15 cellular contexts compared by ENCODE assay signal in genomic region chr6:161434331-161434730, GRCh38.
DNase-seq lines count a peak whose midpoint lies in the region; ATAC-seq and TF ChIP-seq lines count a peak whose summit lies in the region.
"Had no signal": no experiment of that assay in that cellular context is flagged by ENCODE, and none has a peak within 500 bp of the region (broad histone marks: within the 10 kb centered on the region; RNA-seq: fewer than 3 reads in every experiment).

No MANE protein-coding gene starts in this region.

- H3K4me3 ChIP-seq in esophagus muscularis mucosa (peak overlapping the region; percentile 9 to 34 (median 28)), muscle layer of colon (ENCODE audit: low read depth in 1 of 2, low read length in 2 of 2) (peak overlapping the region in 1 of 2 donors; percentile 15), suprapubic skin (peak overlapping the region; percentile 9), prostate gland (no peak overlapping the region), PC-9 (no peak overlapping the region)
- H3K4me3 ChIP-seq: colonic mucosa had no signal

- H2AFZ ChIP-seq in PC-9 = no peak overlapping the region; the same call in 1 of the 2 replicates

- peak; percentile 49 for DNase-seq in RPMI7951 (ENCODE audit: low read depth)
- DNase-seq in esophagus muscularis mucosa (ENCODE audit: extremely low spot score) = no peak
- no peak for DNase-seq in suprapubic skin (ENCODE audit: low spot score in 2 of 2)
- DNase-seq in prostate gland (ENCODE audit: low spot score) = no peak
- DNase-seq in stimulated activated naive CD4-positive, alpha-beta T cell treated with Interleukin-2 at 50 U/mL for 16 hours (lab: John Stamatoyannopoulos, UW) = no peak
- DNase-seq in PC-9 = no peak
- DNase-seq: colonic mucosa; DMS 273 treated with DMSO at 0.1 percent for 48 hours; NCI-H146; stimulated activated CD4-positive, alpha-beta T cell treated with anti-CD3 and anti-CD28 coated beads, Interleukin-2, amount 100 ng/mL, for 24 hours; stimulated activated naive CD8-positive, alpha-beta T cell treated with anti-CD3 and anti-CD28 coated beads, Interleukin-15, Interleukin-2, amounts not matched to agents 100 U/mL and 50 U/mL, for 24 hours; WERI-Rb-1 had no signal

- no peak for TF ChIP-seq CTCF in esophagus muscularis mucosa (IDR thresholded peaks at IDR 0.05)
- TF ChIP-seq CTCF in suprapubic skin (IDR thresholded peaks at IDR 0.05) = no peak
- TF ChIP-seq CTCF in prostate gland (IDR thresholded peaks at IDR 0.05) = no peak
- no peak for TF ChIP-seq CTCF in PC-9 (conservative IDR thresholded peaks at IDR 0.05)

- no TSS peak for BruUV-seq in PC-9 (replicated peaks; lab: Mats Ljungman, UMichigan)

- no peaks in the 10 kb centered on the region for H3K79me2 ChIP-seq in PC-9 (ENCODE audit: low read depth)

- H3F3A ChIP-seq in PC-9 (ENCODE audit: insufficient read depth, low read depth) = no peaks in the 10 kb centered on the region

- no peaks in the 10 kb centered on the region for H3K27me3 ChIP-seq in esophagus muscularis mucosa
- H3K27me3 ChIP-seq in muscle layer of colon (ENCODE audit: control insufficient read depth in 1 of 2, insufficient read depth in 2 of 2, low read length in 2 of 2) = no peaks in the 10 kb centered on the region
- H3K27me3 ChIP-seq in suprapubic skin = no peaks in the 10 kb centered on the region
- H3K27me3 ChIP-seq in prostate gland (replicated peaks; ENCODE audit: insufficient read depth) = no peaks in the 10 kb centered on the region
- peaks cover 31% of the 10 kb centered on the region for H3K27me3 ChIP-seq in PC-9 (ENCODE audit: insufficient read depth, low read depth)
- H3K27me3 ChIP-seq: colonic mucosa had no signal

- CTCF ChIA-PET in PC-9 (lab: Charles Lee) = no interaction called here

- H3K9me2 ChIP-seq in PC-9 (ENCODE audit: insufficient read depth) = no peaks in the 10 kb centered on the region

- TF ChIP-seq EP300 in esophagus muscularis mucosa (IDR thresholded peaks at IDR 0.05) (no peak), suprapubic skin (IDR thresholded peaks at IDR 0.05) (no peak)

- no peak overlapping the region for H3K4me2 ChIP-seq in PC-9

- H3K9me3 ChIP-seq in esophagus muscularis mucosa (no peaks in the 10 kb centered on the region), muscle layer of colon (ENCODE audit: low read length) (no peaks in the 10 kb centered on the region), suprapubic skin (no peaks in the 10 kb centered on the region), prostate gland (no peaks in the 10 kb centered on the region), PC-9 (ENCODE audit: insufficient read depth, low read depth) (no peaks in the 10 kb centered on the region)
- H3K9me3 ChIP-seq: colonic mucosa had no signal

- H3K4me1 ChIP-seq in esophagus muscularis mucosa = peaks cover 20 to 46% (median 40%) of the 10 kb centered on the region in 4 donors
- H3K4me1 ChIP-seq in muscle layer of colon (ENCODE audit: insufficient read depth, low read length) = peaks cover 8% of the 10 kb centered on the region
- H3K4me1 ChIP-seq in suprapubic skin = peaks cover 23% of the 10 kb centered on the region
- H3K4me1 ChIP-seq in prostate gland (replicated peaks) = no peaks in the 10 kb centered on the region
- no peaks in the 10 kb centered on the region for H3K4me1 ChIP-seq in PC-9 (replicated peaks; ENCODE audit: insufficient read depth)
- H3K4me1 ChIP-seq: colonic mucosa had no signal

- TF ChIP-seq POLR2A in esophagus muscularis mucosa (IDR thresholded peaks at IDR 0.05; ENCODE audit: low read depth) = no peak
- TF ChIP-seq POLR2A in suprapubic skin (IDR thresholded peaks at IDR 0.05) = no peak
- no peak for TF ChIP-seq POLR2A in prostate gland (IDR thresholded peaks at IDR 0.05)

- no peaks in the 10 kb centered on the region for H4K20me1 ChIP-seq in PC-9 (ENCODE audit: insufficient read depth)

- H3K27ac ChIP-seq in esophagus muscularis mucosa (replicated peaks in 1 of 4) = peak overlapping the region; percentile 58 to 78 (median 63)
- H3K27ac ChIP-seq in muscle layer of colon (ENCODE audit: low read depth, low read length) = peak overlapping the region; percentile 34
- peak overlapping the region; percentile 65 for H3K27ac ChIP-seq in suprapubic skin
- H3K27ac ChIP-seq in prostate gland = no peak overlapping the region
- no peak overlapping the region for H3K27ac ChIP-seq in PC-9
- H3K27ac ChIP-seq: colonic mucosa, WERI-Rb-1 had no signal

- H3K36me3 ChIP-seq in esophagus muscularis mucosa (no peaks in the 10 kb centered on the region), muscle layer of colon (ENCODE audit: insufficient read depth, low read length) (no peaks in the 10 kb centered on the region), suprapubic skin (no peaks in the 10 kb centered on the region), prostate gland (no peaks in the 10 kb centered on the region), PC-9 (ENCODE audit: low read depth) (no peaks in the 10 kb centered on the region)
- H3K36me3 ChIP-seq: colonic mucosa, WERI-Rb-1 had no signal

- WGBS in esophagus muscularis mucosa = 33% methylated on average over 9 of the region's 9 CpGs
- WGBS in suprapubic skin = 21% methylated on average over 9 of the region's 9 CpGs
- 33% methylated on average over 9 of the region's 9 CpGs for WGBS in prostate gland

- POLR2A ChIA-PET in PC-9 (lab: Charles Lee; ENCODE audit: unreplicated experiment) = no interaction called here

- intact Hi-C loops in esophagus muscularis mucosa (cut with DNase I) = no loop called here
- intact Hi-C loops in prostate gland (cut with DNase I) = no loop called here
- intact Hi-C loops in PC-9 (cut with micrococcal nuclease; ENCODE audit: unreplicated experiment) = no loop called here

- no peak for ATAC-seq in HG02970 (IDR thresholded peaks at IDR 0.05; ENCODE audit: low FRiP score, unreplicated experiment)
- ATAC-seq: activated T-helper 17 cell treated with anti-CD3 and anti-CD28 coated beads, Interleukin-2, amount 50 U/mL, for 72 hours; stimulated activated naive CD8-positive, alpha-beta T cell treated with anti-CD3 and anti-CD28 coated beads, Interleukin-15, Interleukin-2, amounts not matched to agents 100 U/mL and 50 U/mL, for 24 hours had no signal

- no peak overlapping the region for H3K9ac ChIP-seq in muscle layer of colon (ENCODE audit: low read length)

Comparison
In these comparisons a context has a peak if more than half of its experiments do, and no peak if none do; other contexts are left out.
1. H3K27ac ChIP-seq: peak in esophagus muscularis mucosa (4 of 4), muscle layer of colon (single experiment) and suprapubic skin (single experiment); none in prostate gland (0 of 2) and PC-9 (single experiment).
2. H3K4me3 ChIP-seq: peak in esophagus muscularis mucosa (4 of 4) and suprapubic skin (single experiment); none in prostate gland (0 of 2) and PC-9 (single experiment).